Comparison of ENCODE assay signal across 8 cellular contexts in the genomic region with DNA sequence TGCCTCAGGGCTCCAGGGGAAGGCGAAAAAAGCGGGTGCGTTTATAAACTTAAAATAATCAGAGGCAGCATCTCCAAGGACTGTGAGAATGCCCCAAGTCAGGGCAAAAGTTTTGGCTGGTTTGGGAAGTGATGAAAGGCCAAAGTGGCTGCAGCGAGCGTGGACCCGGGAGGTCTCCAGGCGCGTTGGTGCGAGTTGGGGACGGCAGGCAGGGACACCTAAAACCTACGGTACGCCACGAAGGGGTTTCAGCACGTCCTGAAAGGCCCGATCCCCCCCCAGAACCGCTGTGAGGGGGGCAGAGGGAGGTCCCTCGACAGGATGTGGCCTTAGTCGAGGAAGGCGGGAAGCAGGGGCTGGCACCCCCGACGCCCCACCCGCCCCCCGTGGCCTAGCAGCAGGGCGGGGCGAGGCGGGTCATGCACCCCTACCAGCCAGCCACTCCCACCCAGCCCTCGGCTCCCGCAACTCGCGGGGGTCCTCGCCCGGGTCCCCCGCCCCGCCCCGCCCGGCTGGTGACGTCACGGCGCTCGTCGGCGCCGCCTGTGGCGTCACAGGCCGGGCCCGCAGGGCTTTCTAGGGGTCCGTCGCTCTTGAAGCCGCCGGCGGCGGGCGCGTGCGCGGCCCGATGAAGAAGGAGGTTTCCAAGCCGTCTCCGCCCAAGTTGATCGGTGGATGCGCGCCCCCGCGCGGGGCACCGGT. TPM values are rescaled to one million over a fixed set of nuclear protein-coding genes. Genes with fewer than 3 reads are reported as not detected.
DNase-seq lines count a peak whose midpoint lies in the region; ATAC-seq and FAIRE-seq lines count a peak whose summit lies in the region.

A gene with protein sequence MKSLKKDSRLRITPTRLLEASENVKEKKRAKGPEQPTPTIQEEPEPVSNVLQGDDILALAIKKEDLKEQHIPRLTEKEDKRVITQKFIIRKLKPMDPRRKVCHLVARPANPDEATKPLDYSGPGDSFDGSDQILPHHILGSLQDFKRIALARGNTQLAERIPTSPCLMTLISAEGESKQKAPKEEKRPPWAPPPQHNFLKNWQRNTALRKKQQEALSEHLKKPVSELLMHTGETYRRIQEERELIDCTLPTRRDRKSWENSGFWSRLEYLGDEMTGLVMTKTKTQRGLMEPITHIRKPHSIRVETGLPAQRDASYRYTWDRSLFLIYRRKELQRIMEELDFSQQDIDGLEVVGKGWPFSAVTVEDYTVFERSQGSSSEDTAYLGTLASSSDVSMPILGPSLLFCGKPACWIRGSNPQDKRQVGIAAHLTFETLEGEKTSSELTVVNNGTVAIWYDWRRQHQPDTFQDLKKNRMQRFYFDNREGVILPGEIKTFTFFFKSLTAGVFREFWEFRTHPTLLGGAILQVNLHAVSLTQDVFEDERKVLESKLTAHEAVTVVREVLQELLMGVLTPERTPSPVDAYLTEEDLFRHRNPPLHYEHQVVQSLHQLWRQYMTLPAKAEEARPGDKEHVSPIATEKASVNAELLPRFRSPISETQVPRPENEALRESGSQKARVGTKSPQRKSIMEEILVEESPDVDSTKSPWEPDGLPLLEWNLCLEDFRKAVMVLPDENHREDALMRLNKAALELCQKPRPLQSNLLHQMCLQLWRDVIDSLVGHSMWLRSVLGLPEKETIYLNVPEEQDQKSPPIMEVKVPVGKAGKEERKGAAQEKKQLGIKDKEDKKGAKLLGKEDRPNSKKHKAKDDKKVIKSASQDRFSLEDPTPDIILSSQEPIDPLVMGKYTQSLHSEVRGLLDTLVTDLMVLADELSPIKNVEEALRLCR (plus strand): TSS at position 569 of the 702 bp plus-strand sequence. CDS start 236 bp downstream, outside the sequence.

- ATAC-seq in left lobe of liver (peak; percentile 88), GM18517 (IDR thresholded peaks at IDR 0.05; ENCODE audit: unreplicated experiment) (no peak)

- peak; percentile 60 for FAIRE-seq in GM18507 (lab: Jason Lieb, UNC)

- DNase-seq in GM18507 (ENCODE audit: extremely low spot score, insufficient read length, low read depth) (peak; percentile 52), NCI-H128 (lab: John Stamatoyannopoulos, UW; ENCODE audit: unreplicated experiment) (peak; percentile 4), dedifferentiated amniotic fluid mesenchymal stem cell (ENCODE audit: extremely low spot score) (peak; percentile 60), left lobe of liver (ENCODE audit: low spot score) (peak; percentile 74), NCI-H2029 (lab: John Stamatoyannopoulos, UW) (no peak)
- peak; percentile 79 for DNase-seq in activated CD4-positive, alpha-beta T cell treated with anti-CD3 and anti-CD28 coated beads, Interleukin-2, amount 50 U/mL, for 1 hour
- peak; percentile 83 for DNase-seq in stimulated activated CD4-positive, alpha-beta T cell treated with anti-CD3 and anti-CD28 coated beads, Interleukin-1b, Interleukin-23, amount 100 ng/mL, for 48 hours

RNA-seq across cellular contexts. Expression of the gene that starts here (rescaled TPM):
- total RNA-seq in left lobe of liver: not detected

Comparison
In these comparisons a context has a peak if more than half of its experiments do, and no peak if none do; other contexts are left out.
1. Peak in DNase-seq and ATAC-seq in left lobe of liver; RNA of the gene not detected or under 1 TPM.